ENCODE assay signal across 21 cellular contexts in genomic region chr20:35807877-35808276, GRCh38.
"Had no signal": no experiment of that assay in that cellular context is flagged by ENCODE, and none has a peak within 500 bp of the region (broad histone marks: within the 10 kb centered on the region; RNA-seq: fewer than 3 reads in every experiment).

No MANE protein-coding gene starts in this region.

- H3K4me3 Mint-ChIP-seq: natural killer cell treated with Interleukin-12 subunit alpha and Interleukin-12 subunit beta and Interleukin-15 and Interleukin-18, amount 100 ng/mL, for 72 hours; neural progenitor cell had no signal

- H3K27ac Mint-ChIP-seq: natural killer cell treated with Interleukin-12 subunit alpha and Interleukin-12 subunit beta and Interleukin-15 and Interleukin-18, amount 100 ng/mL, for 72 hours; neural progenitor cell had no signal

- H3K4me3 ChIP-seq: dorsolateral prefrontal cortex, heart right ventricle, left ventricle myocardium inferior, lower lobe of right lung, neural progenitor cell, ovary, right atrium auricular region, tibial artery, upper lobe of left lung, uterus had no signal

- H3K27ac ChIP-seq: dorsolateral prefrontal cortex, heart right ventricle, left ventricle myocardium inferior, lower lobe of right lung, neural progenitor cell, ovary, right atrium auricular region, tibial artery, upper lobe of left lung, uterus had no signal

- H3K4me1 Mint-ChIP-seq: neural progenitor cell had no signal

- H3K27me3 Mint-ChIP-seq: natural killer cell treated with Interleukin-12 subunit alpha and Interleukin-12 subunit beta and Interleukin-15 and Interleukin-18, amount 100 ng/mL, for 72 hours had no signal

- H3K27me3 ChIP-seq: dorsolateral prefrontal cortex, heart right ventricle, neural progenitor cell, ovary, right atrium auricular region, tibial artery, upper lobe of left lung, uterus had no signal

- H3K9me3 Mint-ChIP-seq: natural killer cell treated with Interleukin-12 subunit alpha and Interleukin-12 subunit beta and Interleukin-15 and Interleukin-18, amount 100 ng/mL, for 72 hours; neural progenitor cell had no signal

- H3K9me3 ChIP-seq: heart right ventricle, left ventricle myocardium inferior, lower lobe of right lung, ovary, right atrium auricular region, tibial artery, upper lobe of left lung, uterus had no signal

- ATAC-seq: esophagus mucosa; heart right ventricle; lower lobe of right lung; natural killer cell treated with Interleukin-12 subunit alpha and Interleukin-12 subunit beta and Interleukin-15 and Interleukin-18, amount 100 ng/mL, for 72 hours had no signal

- H3K36me3 ChIP-seq: ovary, uterus had no signal

- H3K4me1 ChIP-seq: left ventricle myocardium inferior, lower lobe of right lung, neural progenitor cell, right atrium auricular region, tibial artery, upper lobe of left lung, uterus had no signal

- DNase-seq: cortex of kidney; dorsolateral prefrontal cortex; effector CD8-positive, alpha-beta T cell; heart right ventricle; left ventricle myocardium inferior; lower lobe of right lung; mesenchymal stem cell; midbrain; nucleus accumbens; ovary; small intestine; stimulated activated CD4-positive, alpha-beta T cell treated with anti-CD3 and anti-CD28 coated beads, Interleukin-12 subunit alpha, Interleukin-12 subunit beta, amount 100 ng/mL, for 4 hours; stimulated activated CD4-positive, alpha-beta T cell treated with anti-CD3 and anti-CD28 coated beads, Interleukin-2, amount 100 ng/mL, for 48 hours; stimulated activated naive CD4-positive, alpha-beta T cell treated with Interleukin-2 at 50 U/mL for 16 hours; tibial artery; upper lobe of left lung; uterus had no signal
